Comparison of ENCODE assay signal across 1 cellular context in genomic region chr3:168417016-168417415, GRCh38.
TF ChIP-seq lines count a peak whose summit lies in the region.

No MANE protein-coding gene starts in this region.

TF ChIP-seq in GM23338, 12 proteins besides CTCF, POLR2A, EP300 and RAD21 (continued from another document):
- TF ChIP-seq, protein P1, sequence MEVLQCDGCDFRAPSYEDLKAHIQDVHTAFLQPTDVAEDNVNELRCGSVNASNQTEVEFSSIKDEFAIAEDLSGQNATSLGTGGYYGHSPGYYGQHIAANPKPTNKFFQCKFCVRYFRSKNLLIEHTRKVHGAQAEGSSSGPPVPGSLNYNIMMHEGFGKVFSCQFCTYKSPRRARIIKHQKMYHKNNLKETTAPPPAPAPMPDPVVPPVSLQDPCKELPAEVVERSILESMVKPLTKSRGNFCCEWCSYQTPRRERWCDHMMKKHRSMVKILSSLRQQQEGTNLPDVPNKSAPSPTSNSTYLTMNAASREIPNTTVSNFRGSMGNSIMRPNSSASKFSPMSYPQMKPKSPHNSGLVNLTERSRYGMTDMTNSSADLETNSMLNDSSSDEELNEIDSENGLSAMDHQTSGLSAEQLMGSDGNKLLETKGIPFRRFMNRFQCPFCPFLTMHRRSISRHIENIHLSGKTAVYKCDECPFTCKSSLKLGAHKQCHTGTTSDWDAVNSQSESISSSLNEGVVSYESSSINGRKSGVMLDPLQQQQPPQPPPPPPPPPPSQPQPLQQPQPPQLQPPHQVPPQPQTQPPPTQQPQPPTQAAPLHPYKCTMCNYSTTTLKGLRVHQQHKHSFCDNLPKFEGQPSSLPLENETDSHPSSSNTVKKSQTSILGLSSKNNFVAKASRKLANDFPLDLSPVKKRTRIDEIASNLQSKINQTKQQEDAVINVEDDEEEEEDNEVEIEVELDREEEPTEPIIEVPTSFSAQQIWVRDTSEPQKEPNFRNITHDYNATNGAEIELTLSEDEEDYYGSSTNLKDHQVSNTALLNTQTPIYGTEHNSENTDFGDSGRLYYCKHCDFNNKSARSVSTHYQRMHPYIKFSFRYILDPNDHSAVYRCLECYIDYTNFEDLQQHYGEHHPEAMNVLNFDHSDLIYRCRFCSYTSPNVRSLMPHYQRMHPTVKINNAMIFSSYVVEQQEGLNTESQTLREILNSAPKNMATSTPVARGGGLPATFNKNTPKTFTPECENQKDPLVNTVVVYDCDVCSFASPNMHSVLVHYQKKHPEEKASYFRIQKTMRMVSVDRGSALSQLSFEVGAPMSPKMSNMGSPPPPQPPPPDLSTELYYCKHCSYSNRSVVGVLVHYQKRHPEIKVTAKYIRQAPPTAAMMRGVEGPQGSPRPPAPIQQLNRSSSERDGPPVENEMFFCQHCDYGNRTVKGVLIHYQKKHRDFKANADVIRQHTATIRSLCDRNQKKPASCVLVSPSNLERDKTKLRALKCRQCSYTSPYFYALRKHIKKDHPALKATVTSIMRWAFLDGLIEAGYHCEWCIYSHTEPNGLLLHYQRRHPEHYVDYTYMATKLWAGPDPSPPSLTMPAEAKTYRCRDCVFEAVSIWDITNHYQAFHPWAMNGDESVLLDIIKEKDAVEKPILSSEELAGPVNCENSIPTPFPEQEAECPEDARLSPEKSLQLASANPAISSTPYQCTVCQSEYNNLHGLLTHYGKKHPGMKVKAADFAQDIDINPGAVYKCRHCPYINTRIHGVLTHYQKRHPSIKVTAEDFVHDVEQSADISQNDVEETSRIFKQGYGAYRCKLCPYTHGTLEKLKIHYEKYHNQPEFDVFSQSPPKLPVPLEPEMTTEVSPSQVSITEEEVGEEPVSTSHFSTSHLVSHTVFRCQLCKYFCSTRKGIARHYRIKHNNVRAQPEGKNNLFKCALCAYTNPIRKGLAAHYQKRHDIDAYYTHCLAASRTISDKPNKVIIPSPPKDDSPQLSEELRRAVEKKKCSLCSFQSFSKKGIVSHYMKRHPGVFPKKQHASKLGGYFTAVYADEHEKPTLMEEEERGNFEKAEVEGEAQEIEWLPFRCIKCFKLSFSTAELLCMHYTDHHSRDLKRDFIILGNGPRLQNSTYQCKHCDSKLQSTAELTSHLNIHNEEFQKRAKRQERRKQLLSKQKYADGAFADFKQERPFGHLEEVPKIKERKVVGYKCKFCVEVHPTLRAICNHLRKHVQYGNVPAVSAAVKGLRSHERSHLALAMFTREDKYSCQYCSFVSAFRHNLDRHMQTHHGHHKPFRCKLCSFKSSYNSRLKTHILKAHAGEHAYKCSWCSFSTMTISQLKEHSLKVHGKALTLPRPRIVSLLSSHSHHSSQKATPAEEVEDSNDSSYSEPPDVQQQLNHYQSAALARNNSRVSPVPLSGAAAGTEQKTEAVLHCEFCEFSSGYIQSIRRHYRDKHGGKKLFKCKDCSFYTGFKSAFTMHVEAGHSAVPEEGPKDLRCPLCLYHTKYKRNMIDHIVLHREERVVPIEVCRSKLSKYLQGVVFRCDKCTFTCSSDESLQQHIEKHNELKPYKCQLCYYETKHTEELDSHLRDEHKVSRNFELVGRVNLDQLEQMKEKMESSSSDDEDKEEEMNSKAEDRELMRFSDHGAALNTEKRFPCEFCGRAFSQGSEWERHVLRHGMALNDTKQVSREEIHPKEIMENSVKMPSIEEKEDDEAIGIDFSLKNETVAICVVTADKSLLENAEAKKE (CRISPR knock-in tag; IDR thresholded peaks at IDR 0.05): no peak
- TF ChIP-seq ZNF331 (CRISPR knock-in tag; IDR thresholded peaks at IDR 0.05; ENCODE audit: low read depth): no peak
- TF ChIP-seq ZNF114 (CRISPR knock-in tag; IDR thresholded peaks at IDR 0.05): no peak
- TF ChIP-seq ETS1 (IDR thresholded peaks at IDR 0.05): no peak
- TF ChIP-seq JUNB (IDR thresholded peaks at IDR 0.05; ENCODE audit: unreplicated experiment): no peak
- TF ChIP-seq EZH2phosphoT487 (IDR thresholded peaks at IDR 0.05; ENCODE audit: unreplicated experiment): no peak
- TF ChIP-seq, protein P2, sequence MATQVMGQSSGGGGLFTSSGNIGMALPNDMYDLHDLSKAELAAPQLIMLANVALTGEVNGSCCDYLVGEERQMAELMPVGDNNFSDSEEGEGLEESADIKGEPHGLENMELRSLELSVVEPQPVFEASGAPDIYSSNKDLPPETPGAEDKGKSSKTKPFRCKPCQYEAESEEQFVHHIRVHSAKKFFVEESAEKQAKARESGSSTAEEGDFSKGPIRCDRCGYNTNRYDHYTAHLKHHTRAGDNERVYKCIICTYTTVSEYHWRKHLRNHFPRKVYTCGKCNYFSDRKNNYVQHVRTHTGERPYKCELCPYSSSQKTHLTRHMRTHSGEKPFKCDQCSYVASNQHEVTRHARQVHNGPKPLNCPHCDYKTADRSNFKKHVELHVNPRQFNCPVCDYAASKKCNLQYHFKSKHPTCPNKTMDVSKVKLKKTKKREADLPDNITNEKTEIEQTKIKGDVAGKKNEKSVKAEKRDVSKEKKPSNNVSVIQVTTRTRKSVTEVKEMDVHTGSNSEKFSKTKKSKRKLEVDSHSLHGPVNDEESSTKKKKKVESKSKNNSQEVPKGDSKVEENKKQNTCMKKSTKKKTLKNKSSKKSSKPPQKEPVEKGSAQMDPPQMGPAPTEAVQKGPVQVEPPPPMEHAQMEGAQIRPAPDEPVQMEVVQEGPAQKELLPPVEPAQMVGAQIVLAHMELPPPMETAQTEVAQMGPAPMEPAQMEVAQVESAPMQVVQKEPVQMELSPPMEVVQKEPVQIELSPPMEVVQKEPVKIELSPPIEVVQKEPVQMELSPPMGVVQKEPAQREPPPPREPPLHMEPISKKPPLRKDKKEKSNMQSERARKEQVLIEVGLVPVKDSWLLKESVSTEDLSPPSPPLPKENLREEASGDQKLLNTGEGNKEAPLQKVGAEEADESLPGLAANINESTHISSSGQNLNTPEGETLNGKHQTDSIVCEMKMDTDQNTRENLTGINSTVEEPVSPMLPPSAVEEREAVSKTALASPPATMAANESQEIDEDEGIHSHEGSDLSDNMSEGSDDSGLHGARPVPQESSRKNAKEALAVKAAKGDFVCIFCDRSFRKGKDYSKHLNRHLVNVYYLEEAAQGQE (IDR thresholded peaks at IDR 0.05; ENCODE audit: unreplicated experiment): no peak
- TF ChIP-seq NANOG (IDR thresholded peaks at IDR 0.05; ENCODE audit: borderline replicate concordance): no peak
- TF ChIP-seq STAT1 (IDR thresholded peaks at IDR 0.05; ENCODE audit: unreplicated experiment): no peak
- no peak for TF ChIP-seq POLR2AphosphoS5 (IDR thresholded peaks at IDR 0.05; ENCODE audit: low read depth)
